ENCODE assay signal across 8 cellular contexts in the genomic region with DNA sequence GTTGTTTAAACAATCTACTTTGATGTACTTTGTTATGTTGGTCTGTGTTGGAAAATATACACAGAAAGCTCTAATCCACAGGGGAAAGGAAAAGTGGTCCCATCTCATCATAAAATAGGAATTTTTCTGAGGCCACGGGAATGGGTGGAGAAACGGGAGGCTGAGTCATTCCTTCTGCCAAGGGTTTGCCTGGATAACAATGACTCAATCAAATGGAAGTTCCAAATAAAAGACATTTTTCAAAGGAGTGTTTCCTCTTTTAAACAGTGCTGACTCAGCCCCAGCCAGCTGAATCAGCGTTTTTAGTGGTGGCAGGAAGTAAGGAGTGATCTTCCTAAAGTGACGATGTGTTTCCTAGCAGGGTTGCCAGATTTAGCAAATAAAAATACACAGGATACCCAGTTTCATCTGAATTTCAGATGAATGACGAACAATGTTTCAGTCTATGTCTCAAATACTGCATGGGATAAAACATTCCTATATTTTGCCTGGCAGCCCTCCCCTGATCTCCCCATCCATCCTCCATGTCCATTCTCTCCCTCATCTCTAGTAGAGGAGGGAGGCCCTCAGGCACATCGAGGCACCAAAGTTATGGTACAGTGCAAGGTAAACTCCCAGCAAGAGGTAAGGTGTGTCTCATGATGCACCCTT.
DNase-seq lines count a peak whose midpoint lies in the region; ATAC-seq lines count a peak whose summit lies in the region.

No MANE protein-coding gene starts in this region.

- H3K4me2 ChIP-seq in mesenchymal stem cell (ENCODE audit: low read length, poor library complexity, severe bottlenecking), result no peak overlapping the region

- peak overlapping the region; percentile 93 for H2BK120ac ChIP-seq in mesenchymal stem cell (ENCODE audit: low read depth, low read length)

- H2BK12ac ChIP-seq in mesenchymal stem cell (ENCODE audit: low read length in 2 of 2), result peak overlapping the region; percentile 86 to 91

- H3K9me3 ChIP-seq in mesenchymal stem cell (ENCODE audit: control insufficient read depth, low read length), result no peaks in the 10 kb centered on the region

- no peak for ATAC-seq in GM21786 (IDR thresholded peaks at IDR 0.05; ENCODE audit: unreplicated experiment)
- no peak for ATAC-seq in HG03432 (IDR thresholded peaks at IDR 0.05; ENCODE audit: unreplicated experiment)

- H3K4me3 ChIP-seq in mesenchymal stem cell (ENCODE audit: insufficient read depth in 1 of 2, low read depth in 1 of 2, low read length in 2 of 2), result no peak overlapping the region

- no peak overlapping the region for H2BK5ac ChIP-seq in mesenchymal stem cell (ENCODE audit: low read depth, low read length, poor library complexity, severe bottlenecking)

- peak overlapping the region; percentile 27 to 61 for H3K4ac ChIP-seq in mesenchymal stem cell (ENCODE audit: low read depth in 1 of 2, low read length in 2 of 2)

- H3K27me3 ChIP-seq in mesenchymal stem cell (ENCODE audit: control insufficient read depth in 1 of 2, insufficient read depth in 1 of 2, low read length in 2 of 2), result no peaks in the 10 kb centered on the region

- H3K23ac ChIP-seq in mesenchymal stem cell (ENCODE audit: low read length in 2 of 2), result no peak overlapping the region

- peak overlapping the region; percentile 79 for H3K9ac ChIP-seq in mesenchymal stem cell (ENCODE audit: low read length)

- no peaks in the 10 kb centered on the region for H3K36me3 ChIP-seq in mesenchymal stem cell (ENCODE audit: control insufficient read depth in 1 of 2, insufficient read depth in 2 of 2, low read depth in 1 of 2, low read length in 2 of 2)

- H2AK5ac ChIP-seq in mesenchymal stem cell (ENCODE audit: low read length, severe bottlenecking), result peak overlapping the region; percentile 88

- no peak overlapping the region for H2AFZ ChIP-seq in mesenchymal stem cell (ENCODE audit: low read depth, low read length)

- WGBS in mesenchymal stem cell, result 23% methylated on average over 6 of the region's 6 CpGs

- peak; percentile 79 for DNase-seq in DMS53 (lab: John Stamatoyannopoulos, UW)
- DNase-seq in OCI-M1 (lab: John Stamatoyannopoulos, UW), result peak; percentile 85
- DNase-seq in dermis microvascular lymphatic vessel endothelial cell (ENCODE audit: low read depth in 2 of 2), result peak; percentile 84 to 95
- peak; percentile 99 for DNase-seq in mesenchymal stem cell
- no peak for DNase-seq in NCI-H510A (lab: John Stamatoyannopoulos, UW)
- no peak for DNase-seq in pons (ENCODE audit: low spot score)

- H2BK15ac ChIP-seq in mesenchymal stem cell (ENCODE audit: low read depth, poor library complexity, severe bottlenecking), result no peak overlapping the region

- no peak overlapping the region for H3K14ac ChIP-seq in mesenchymal stem cell (ENCODE audit: low read length in 2 of 2)

- H4K8ac ChIP-seq in mesenchymal stem cell (ENCODE audit: low read length), result peak overlapping the region; percentile 33

- peaks cover 18% of the 10 kb centered on the region for H3K4me1 ChIP-seq in mesenchymal stem cell (ENCODE audit: control insufficient read depth, insufficient read depth, low read depth, low read length)

- H3K79me1 ChIP-seq in mesenchymal stem cell (replicated peaks; ENCODE audit: low read length, poor library complexity, severe bottlenecking), result no peaks in the 10 kb centered on the region

- peak overlapping the region; percentile 86 for H4K91ac ChIP-seq in mesenchymal stem cell (ENCODE audit: low read length)

- peak overlapping the region; percentile 28 for H3K27ac ChIP-seq in mesenchymal stem cell (ENCODE audit: low read length, poor library complexity, severe bottlenecking)

- peak overlapping the region; percentile 87 to 95 for H3K18ac ChIP-seq in mesenchymal stem cell (ENCODE audit: low read depth in 1 of 2, low read length in 2 of 2)

Comparison
In these comparisons a context has a peak if more than half of its experiments do, and no peak if none do; other contexts are left out.
1. DNase-seq: peak in DMS53 (single experiment), OCI-M1 (single experiment), dermis microvascular lymphatic vessel endothelial cell (2 of 2) and mesenchymal stem cell (single experiment); none in NCI-H510A (single experiment) and pons (single experiment).